1 cellular context compared by ENCODE assay signal in genomic region chr11:69374110-69374981, GRCh38.
A peak's percentile ranks its signal among the peaks of the same experiment; 100 is the strongest.
TF ChIP-seq lines count a peak whose summit lies in the region.

No MANE protein-coding gene starts in this region.

TF ChIP-seq in HepG2, 621 proteins besides CTCF, POLR2A, EP300 and RAD21 (continued from another document):
- TF ChIP-seq, protein P1, sequence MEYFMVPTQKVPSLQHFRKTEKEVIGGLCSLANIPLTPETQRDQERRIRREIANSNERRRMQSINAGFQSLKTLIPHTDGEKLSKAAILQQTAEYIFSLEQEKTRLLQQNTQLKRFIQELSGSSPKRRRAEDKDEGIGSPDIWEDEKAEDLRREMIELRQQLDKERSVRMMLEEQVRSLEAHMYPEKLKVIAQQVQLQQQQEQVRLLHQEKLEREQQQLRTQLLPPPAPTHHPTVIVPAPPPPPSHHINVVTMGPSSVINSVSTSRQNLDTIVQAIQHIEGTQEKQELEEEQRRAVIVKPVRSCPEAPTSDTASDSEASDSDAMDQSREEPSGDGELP (IDR thresholded peaks at IDR 0.05; ENCODE audit: borderline replicate concordance, low read depth), result peak; percentile 55; the same call in 1 of the 2 replicates
- TF ChIP-seq ZNF737 (CRISPR knock-in tag; IDR thresholded peaks at IDR 0.05; ENCODE audit: borderline replicate concordance) (no peak), MED8 (CRISPR knock-in tag; IDR thresholded peaks at IDR 0.05; ENCODE audit: insufficient replicate concordance) (no peak), SMC3 (IDR thresholded peaks at IDR 0.05; ENCODE audit: low read length) (no peak), ZSCAN31 (CRISPR knock-in tag; IDR thresholded peaks at IDR 0.05; ENCODE audit: low read depth) (no peak), ZZZ3 (CRISPR knock-in tag; IDR thresholded peaks at IDR 0.05; ENCODE audit: borderline replicate concordance) (no peak), CHD4 (IDR thresholded peaks at IDR 0.05; ENCODE audit: borderline replicate concordance, low read length) (no peak), ETV5 (CRISPR knock-in tag; IDR thresholded peaks at IDR 0.05; ENCODE audit: borderline replicate concordance) (no peak), HNF4A (CRISPR knock-in tag; IDR thresholded peaks at IDR 0.05) (0 out of 2 replicates have a peak, but pooled peaks have one; percentile 24), ZNF451 (CRISPR knock-in tag; IDR thresholded peaks at IDR 0.05) (peak; percentile 51; the same call in 1 of the 2 replicates), KAT8 (CRISPR knock-in tag; IDR thresholded peaks at IDR 0.05) (no peak), SALL1 (CRISPR knock-in tag; IDR thresholded peaks at IDR 0.05) (peak; percentile 17; the same call in 1 of the 2 replicates), DMTF1 (CRISPR knock-in tag; IDR thresholded peaks at IDR 0.05) (no peak), ATF2 (CRISPR knock-in tag; IDR thresholded peaks at IDR 0.05) (no peak)
- TF ChIP-seq, protein P2, sequence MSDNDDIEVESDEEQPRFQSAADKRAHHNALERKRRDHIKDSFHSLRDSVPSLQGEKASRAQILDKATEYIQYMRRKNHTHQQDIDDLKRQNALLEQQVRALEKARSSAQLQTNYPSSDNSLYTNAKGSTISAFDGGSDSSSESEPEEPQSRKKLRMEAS (IDR thresholded peaks at IDR 0.05), result 0 out of 2 replicates have a peak, but pooled peaks have one; percentile 36
- TF ChIP-seq, protein P3, sequence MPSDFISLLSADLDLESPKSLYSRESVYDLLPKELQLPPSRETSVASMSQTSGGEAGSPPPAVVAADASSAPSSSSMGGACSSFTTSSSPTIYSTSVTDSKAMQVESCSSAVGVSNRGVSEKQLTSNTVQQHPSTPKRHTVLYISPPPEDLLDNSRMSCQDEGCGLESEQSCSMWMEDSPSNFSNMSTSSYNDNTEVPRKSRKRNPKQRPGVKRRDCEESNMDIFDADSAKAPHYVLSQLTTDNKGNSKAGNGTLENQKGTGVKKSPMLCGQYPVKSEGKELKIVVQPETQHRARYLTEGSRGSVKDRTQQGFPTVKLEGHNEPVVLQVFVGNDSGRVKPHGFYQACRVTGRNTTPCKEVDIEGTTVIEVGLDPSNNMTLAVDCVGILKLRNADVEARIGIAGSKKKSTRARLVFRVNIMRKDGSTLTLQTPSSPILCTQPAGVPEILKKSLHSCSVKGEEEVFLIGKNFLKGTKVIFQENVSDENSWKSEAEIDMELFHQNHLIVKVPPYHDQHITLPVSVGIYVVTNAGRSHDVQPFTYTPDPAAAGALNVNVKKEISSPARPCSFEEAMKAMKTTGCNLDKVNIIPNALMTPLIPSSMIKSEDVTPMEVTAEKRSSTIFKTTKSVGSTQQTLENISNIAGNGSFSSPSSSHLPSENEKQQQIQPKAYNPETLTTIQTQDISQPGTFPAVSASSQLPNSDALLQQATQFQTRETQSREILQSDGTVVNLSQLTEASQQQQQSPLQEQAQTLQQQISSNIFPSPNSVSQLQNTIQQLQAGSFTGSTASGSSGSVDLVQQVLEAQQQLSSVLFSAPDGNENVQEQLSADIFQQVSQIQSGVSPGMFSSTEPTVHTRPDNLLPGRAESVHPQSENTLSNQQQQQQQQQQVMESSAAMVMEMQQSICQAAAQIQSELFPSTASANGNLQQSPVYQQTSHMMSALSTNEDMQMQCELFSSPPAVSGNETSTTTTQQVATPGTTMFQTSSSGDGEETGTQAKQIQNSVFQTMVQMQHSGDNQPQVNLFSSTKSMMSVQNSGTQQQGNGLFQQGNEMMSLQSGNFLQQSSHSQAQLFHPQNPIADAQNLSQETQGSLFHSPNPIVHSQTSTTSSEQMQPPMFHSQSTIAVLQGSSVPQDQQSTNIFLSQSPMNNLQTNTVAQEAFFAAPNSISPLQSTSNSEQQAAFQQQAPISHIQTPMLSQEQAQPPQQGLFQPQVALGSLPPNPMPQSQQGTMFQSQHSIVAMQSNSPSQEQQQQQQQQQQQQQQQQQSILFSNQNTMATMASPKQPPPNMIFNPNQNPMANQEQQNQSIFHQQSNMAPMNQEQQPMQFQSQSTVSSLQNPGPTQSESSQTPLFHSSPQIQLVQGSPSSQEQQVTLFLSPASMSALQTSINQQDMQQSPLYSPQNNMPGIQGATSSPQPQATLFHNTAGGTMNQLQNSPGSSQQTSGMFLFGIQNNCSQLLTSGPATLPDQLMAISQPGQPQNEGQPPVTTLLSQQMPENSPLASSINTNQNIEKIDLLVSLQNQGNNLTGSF (CRISPR knock-in tag; IDR thresholded peaks at IDR 0.05), result no peak
